9 cellular contexts compared by ENCODE assay signal in the genomic region with DNA sequence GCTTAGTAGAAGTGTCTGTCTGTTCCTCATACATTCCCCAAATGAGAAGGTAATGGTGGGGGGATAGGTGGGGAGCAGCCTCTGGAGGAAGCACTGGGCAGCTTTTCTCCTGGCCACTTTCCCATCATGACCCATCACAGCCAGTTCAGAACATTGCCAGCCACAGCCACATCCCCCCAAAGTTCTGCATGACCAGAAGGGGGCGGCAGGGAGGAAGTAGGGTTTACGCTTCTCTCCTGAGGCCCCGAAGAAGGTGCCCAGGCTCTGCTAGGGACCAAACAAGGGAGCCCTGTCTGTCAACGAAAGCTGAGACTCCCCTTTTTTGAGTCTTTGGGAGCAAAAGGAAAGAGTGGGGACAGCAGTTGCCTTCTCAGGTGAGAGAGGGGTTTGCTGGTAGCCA. TPM values are rescaled to one million over a fixed set of nuclear protein-coding genes. Genes with fewer than 3 reads are reported as not detected.
DNase-seq lines count a peak whose midpoint lies in the region; ATAC-seq and TF ChIP-seq lines count a peak whose summit lies in the region.
"Had no signal": no experiment of that assay in that cellular context is flagged by ENCODE, and none has a peak within 500 bp of the region (broad histone marks: within the 10 kb centered on the region; RNA-seq: fewer than 3 reads in every experiment).

No MANE protein-coding gene starts in this region.

- H3K27ac Mint-ChIP-seq in endothelial cell (ENCODE audit: unreplicated experiment), result no peak overlapping the region

- peaks cover 72% of the 10 kb centered on the region for H3K27me3 Mint-ChIP-seq in activated T-cell treated with anti-CD3 and anti-CD28 coated beads, Interleukin-2, amount 50 U/mL, for 4 hours (ENCODE audit: low read depth)
- peaks cover 17% of the 10 kb centered on the region for H3K27me3 Mint-ChIP-seq in endothelial cell (ENCODE audit: unreplicated experiment)

- H3K4me1 Mint-ChIP-seq in activated T-cell treated with anti-CD3 and anti-CD28 coated beads, Interleukin-2, amount 50 U/mL, for 4 hours (ENCODE audit: low read depth), result peaks cover 15% of the 10 kb centered on the region
- H3K4me1 Mint-ChIP-seq in endothelial cell (ENCODE audit: unreplicated experiment), result peaks cover 9% of the 10 kb centered on the region

- no peaks in the 10 kb centered on the region for H3K9me3 Mint-ChIP-seq in activated T-cell treated with anti-CD3 and anti-CD28 coated beads, Interleukin-2, amount 50 U/mL, for 4 hours
- no peaks in the 10 kb centered on the region for H3K9me3 Mint-ChIP-seq in endothelial cell (ENCODE audit: unreplicated experiment)

- TF ChIP-seq POLR2A in NB4 (IDR thresholded peaks at IDR 0.05; ENCODE audit: extremely low read depth, insufficient read length), result no peak

- no peak overlapping the region for H3K4me3 Mint-ChIP-seq in activated T-cell treated with anti-CD3 and anti-CD28 coated beads, Interleukin-2, amount 50 U/mL, for 4 hours
- H3K4me3 Mint-ChIP-seq in endothelial cell (ENCODE audit: unreplicated experiment), result no peak overlapping the region

- peak; percentile 70 for TF ChIP-seq CTCF in NB4 (IDR thresholded peaks at IDR 0.05; ENCODE audit: low read depth, low read length)
- peak; percentile 62 for TF ChIP-seq CTCF in endothelial cell (IDR thresholded peaks at IDR 0.05; ENCODE audit: unreplicated experiment)

- no peak for ATAC-seq in activated T-cell treated with anti-CD3 and anti-CD28 coated beads, Interleukin-2, amount 50 U/mL, for 4 hours
- ATAC-seq in GM18873 (IDR thresholded peaks at IDR 0.05; ENCODE audit: low FRiP score, unreplicated experiment), result no peak
- ATAC-seq in HG02571 (IDR thresholded peaks at IDR 0.05; ENCODE audit: unreplicated experiment), result no peak

- DNase-seq in activated T-cell treated with anti-CD3 and anti-CD28 coated beads for 1 hour (ENCODE audit: low read depth), result peak; percentile 7
- DNase-seq in activated T-cell treated with anti-CD3 and anti-CD28 coated beads, Interleukin-2, amount 50 U/mL, for 4 hours, result no peak
- peak; percentile 59 for DNase-seq in NB4 (ENCODE audit: low read depth)
- peak; percentile 70 for DNase-seq in endothelial cell (ENCODE audit: low spot score)
- DNase-seq in stimulated activated CD8-positive, alpha-beta memory T cell treated with anti-CD3 and anti-CD28 coated beads, Interleukin-4, amount 100 ng/mL, for 48 hours, result peak; percentile 66
- no peak for DNase-seq in RPMI8226
- DNase-seq: NCI-H2171 had no signal

- no peaks in the 10 kb centered on the region for H3K36me3 Mint-ChIP-seq in activated T-cell treated with anti-CD3 and anti-CD28 coated beads, Interleukin-2, amount 50 U/mL, for 4 hours (ENCODE audit: insufficient read depth)
- H3K36me3 Mint-ChIP-seq in endothelial cell (ENCODE audit: low read depth, unreplicated experiment), result no peaks in the 10 kb centered on the region

- H3K4me3 ChIP-seq in NB4 (ENCODE audit: low read depth, low read length), result no peak overlapping the region

RNA-seq across cellular contexts. Expression of gene IGFBP5, which starts 7.7 kb away (rescaled TPM):
- 1 to 10 TPM; 1.8 to 2.7 (median 2.4) TPM for total RNA-seq in activated T-cell treated with anti-CD3 and anti-CD28 coated beads, Interleukin-2, amount 50 U/mL, for 4 hours
- 7.2 TPM for total RNA-seq in endothelial cell (ENCODE audit: unreplicated experiment)

RNA-seq across cellular contexts. Expression of gene IGFBP2, which starts 54.4 kb away (rescaled TPM):
- 1 to 10 TPM in 2 of 3 donors, under 1 TPM in 1; 0.73 to 1.9 (median 1.4) TPM for total RNA-seq in activated T-cell treated with anti-CD3 and anti-CD28 coated beads, Interleukin-2, amount 50 U/mL, for 4 hours
- total RNA-seq in endothelial cell (ENCODE audit: unreplicated experiment), result 1,170 TPM

Comparison
In these comparisons a context has a peak if more than half of its experiments do, and no peak if none do; other contexts are left out.
1. DNase-seq: peak in activated T-cell treated with anti-CD3 and anti-CD28 coated beads for 1 hour (single experiment), NB4 (single experiment), endothelial cell (single experiment) and stimulated activated CD8-positive, alpha-beta memory T cell treated with anti-CD3 and anti-CD28 coated beads, Interleukin-4, amount 100 ng/mL, for 48 hours (single experiment); none in activated T-cell treated with anti-CD3 and anti-CD28 coated beads, Interleukin-2, amount 50 U/mL, for 4 hours (single experiment) and RPMI8226 (single experiment).
2. RNA of gene IGFBP2, which starts 54.4 kb away (total RNA-seq): 1,170 TPM in endothelial cell (single experiment); 0.73 to 1.9 TPM in activated T-cell treated with anti-CD3 and anti-CD28 coated beads, Interleukin-2, amount 50 U/mL, for 4 hours; every median in the first group is over 100 times any median in the second.